ENCODE assay signal across 19 cellular contexts in genomic region chr17:42411905-42412679, GRCh38. TPM values are rescaled to one million over a fixed set of nuclear protein-coding genes. Genes with fewer than 3 reads are reported as not detected.
DNase-seq lines count a peak whose midpoint lies in the region; ATAC-seq and TF ChIP-seq lines count a peak whose summit lies in the region.
"Had no signal": no experiment of that assay in that cellular context is flagged by ENCODE, and none has a peak within 500 bp of the region (broad histone marks: within the 10 kb centered on the region; RNA-seq: fewer than 3 reads in every experiment).

No MANE protein-coding gene starts in this region.

- H2AFZ ChIP-seq in IMR-90 (replicated peaks; ENCODE audit: low read length, poor library complexity) = no peak overlapping the region

- H4K20me1 ChIP-seq in IMR-90 (ENCODE audit: insufficient read depth, low read length) = peaks cover 100% of the 10 kb centered on the region

- peak overlapping the region; percentile 28; the same call in 1 of the 2 replicates for H3K9ac ChIP-seq in IMR-90 (ENCODE audit: low read depth, low read length)

- no peak overlapping the region for H3K56ac ChIP-seq in IMR-90 (ENCODE audit: extremely low read depth, insufficient read depth, low read length)

- no peak overlapping the region for H3K4me2 ChIP-seq in IMR-90 (ENCODE audit: low read depth, low read length)

- H3K14ac ChIP-seq in IMR-90 (replicated peaks; ENCODE audit: low read depth, low read length) = no peak overlapping the region

- ATAC-seq in IMR-90 (ENCODE audit: low read depth) (no peak), lung (ENCODE audit: insufficient read depth, low FRiP score) (no peak), HG03520 (IDR thresholded peaks at IDR 0.05; ENCODE audit: unreplicated experiment) (no peak), GM19397 (IDR thresholded peaks at IDR 0.05; ENCODE audit: unreplicated experiment) (no peak)
- ATAC-seq: activated CD8-positive, alpha-beta memory T cell treated with anti-CD3 and anti-CD28 coated beads, Interleukin-2, amount 10 ng/mL, durations not matched to agents 7 days and 5 days; effector memory CD8-positive, alpha-beta T cell had no signal

- WGBS in IMR-90 (ENCODE audit: extremely low coverage in 2 of 2, insufficient read length in 1 of 2), 2 experiments = 90% methylated on average over 2 of the region's 11 CpGs; no CpG with 5 or more reads in 1 of the 2 experiments
- WGBS in lung, 2 donors = 73 to 85% methylated on average over 11 of the region's 11 CpGs
- 38% methylated on average over 8 of the region's 11 CpGs for WGBS in suprapubic skin

- H2BK20ac ChIP-seq in IMR-90 (ENCODE audit: low read depth, low read length) = no peak overlapping the region

- intact Hi-C loops in IMR-90 (cut with micrococcal nuclease) = no loop called here

- H3K27ac ChIP-seq in IMR-90 (ENCODE audit: insufficient read depth, low read length) (peak overlapping the region; percentile 64; the same call in 1 of the 2 replicates), lung (ENCODE audit: low read depth in 1 of 2, low read length in 1 of 2) (peak overlapping the region; percentile 24 to 73), suprapubic skin (peak overlapping the region; percentile 87)

- no TSS peak for BruUV-seq in IMR-90 (replicated peaks; lab: Mats Ljungman, UMichigan)

- H3K27me3 Mint-ChIP-seq in chondrocyte (ENCODE audit: low read depth) = no peaks in the 10 kb centered on the region
- H3K27me3 Mint-ChIP-seq: activated CD8-positive, alpha-beta memory T cell treated with anti-CD3 and anti-CD28 coated beads, Interleukin-2, amount 10 ng/mL, durations not matched to agents 7 days and 5 days had no signal

- H2AK9ac ChIP-seq in IMR-90 (replicated peaks; ENCODE audit: low read depth, low read length, poor library complexity) = no peak overlapping the region

- TF ChIP-seq CTCF in IMR-90 (conservative IDR thresholded peaks at IDR 0.05; ENCODE audit: low read depth, low read length) = no peak
- no peak for TF ChIP-seq CTCF in chondrocyte (IDR thresholded peaks at IDR 0.05)
- TF ChIP-seq CTCF in lung (IDR thresholded peaks at IDR 0.05; ENCODE audit: control extremely low read depth, extremely low read depth) = no peak
- no peak for TF ChIP-seq CTCF in suprapubic skin (IDR thresholded peaks at IDR 0.05)

- no peak overlapping the region for H3K4ac ChIP-seq in IMR-90 (ENCODE audit: low read depth, low read length)

- in situ Hi-C loops in IMR-90 (cut with MboI; ENCODE audit: low sequenced_read_pairs) = no loop called here

- no peak overlapping the region for H2AK5ac ChIP-seq in IMR-90 (ENCODE audit: low read depth, low read length)

- no peak overlapping the region for H4K8ac ChIP-seq in IMR-90 (ENCODE audit: low read depth in 2 of 2, low read length in 2 of 2)

- H3K18ac ChIP-seq in IMR-90 (ENCODE audit: low read depth, low read length) = no peak overlapping the region

- no peaks in the 10 kb centered on the region for H3K9me3 ChIP-seq in IMR-90 (ENCODE audit: control insufficient read depth, insufficient read depth, low read length)
- no peaks in the 10 kb centered on the region for H3K9me3 ChIP-seq in lung (ENCODE audit: control insufficient read depth in 2 of 2, insufficient read depth in 1 of 2, low read length in 1 of 2)
- H3K9me3 ChIP-seq in suprapubic skin = no peaks in the 10 kb centered on the region
- H3K9me3 ChIP-seq: BE2C had no signal

- peaks cover 82% of the 10 kb centered on the region for H3K4me1 Mint-ChIP-seq in chondrocyte (ENCODE audit: low read depth)

- H4K91ac ChIP-seq in IMR-90 (ENCODE audit: insufficient read depth, low read depth, low read length) = no peak overlapping the region

- TF ChIP-seq POLR2A in IMR-90 (IDR thresholded peaks at IDR 0.05; ENCODE audit: low read depth, low read length) (no peak), suprapubic skin (IDR thresholded peaks at IDR 0.05) (no peak)

- H4K5ac ChIP-seq in IMR-90 (ENCODE audit: low read depth, low read length) = no peak overlapping the region; the same call in 1 of the 2 replicates

- peaks cover 44% of the 10 kb centered on the region for H3K4me1 ChIP-seq in IMR-90 (ENCODE audit: control insufficient read depth, insufficient read depth, low read length)
- H3K4me1 ChIP-seq in lung (ENCODE audit: control insufficient read depth in 2 of 2, insufficient read depth in 2 of 2, low read length in 2 of 2) = peaks cover 26 to 34% of the 10 kb centered on the region in 2 donors
- H3K4me1 ChIP-seq in suprapubic skin = peaks cover 97% of the 10 kb centered on the region
- H3K4me1 ChIP-seq: BE2C had no signal

- H3K23ac ChIP-seq in IMR-90 (ENCODE audit: low read depth, low read length) = no peak overlapping the region

- POLR2A ChIA-PET in IMR-90 (lab: Charles Lee; ENCODE audit: unreplicated experiment) = no interaction called here

- no peak overlapping the region for H3K4me3 Mint-ChIP-seq in chondrocyte (ENCODE audit: unreplicated experiment)
- H3K4me3 Mint-ChIP-seq: activated CD8-positive, alpha-beta memory T cell treated with anti-CD3 and anti-CD28 coated beads, Interleukin-2, amount 10 ng/mL, durations not matched to agents 7 days and 5 days; effector memory CD8-positive, alpha-beta T cell had no signal

- no peak for TF ChIP-seq RAD21 in IMR-90 (IDR thresholded peaks at IDR 0.05; ENCODE audit: low read length)

- CTCF ChIA-PET in IMR-90 (lab: Yijun Ruan, JAX) = interaction anchor here (0.6 kb wide), 1 partner anchor 19 kb away, joined by 3 read pairs; no protein-coding TSS in a partner anchor

- no peak overlapping the region for H2BK120ac ChIP-seq in IMR-90 (ENCODE audit: low read depth, low read length)

- dilution Hi-C loops in IMR-90 (cut with HindIII; ENCODE audit: low sequenced_read_pairs, unreplicated experiment) = no loop called here

- no peaks in the 10 kb centered on the region for H3K9me3 Mint-ChIP-seq in chondrocyte (ENCODE audit: low read depth)
- H3K9me3 Mint-ChIP-seq: effector memory CD8-positive, alpha-beta T cell; IgD-negative memory B cell had no signal

- DNase-seq in IMR-90 (no peak), chondrocyte (ENCODE audit: low spot score) (peak; percentile 77), lung (ENCODE audit: low spot score) (no peak), suprapubic skin (ENCODE audit: low spot score in 2 of 2) (no peak), H7 (no peak)
- DNase-seq in activated CD4-positive, alpha-beta T cell treated with anti-CD3 and anti-CD28 coated beads for 4 hours = no peak
- DNase-seq: activated CD8-positive, alpha-beta memory T cell treated with anti-CD3 and anti-CD28 coated beads, Interleukin-2, amount 10 ng/mL, durations not matched to agents 7 days and 5 days; activated naive CD4-positive, alpha-beta T cell; BE2C; DMS53; effector memory CD8-positive, alpha-beta T cell; islet precursor cell; NCI-H1092 treated with DMSO at 0.1 percent for 48 hours; NCI-H446 treated with DMSO at 0.1 percent for 48 hours; stimulated activated CD4-positive, alpha-beta T cell treated with anti-CD3 and anti-CD28 coated beads, Interleukin-4, amount 100 ng/mL, for 24 hours; SW 1271 had no signal

- TF ChIP-seq EP300 in suprapubic skin (IDR thresholded peaks at IDR 0.05) = no peak

- H3K27me3 ChIP-seq in IMR-90 (ENCODE audit: control insufficient read depth, insufficient read depth, low read length) (no peaks in the 10 kb centered on the region), lung (ENCODE audit: control insufficient read depth, insufficient read depth) (no peaks in the 10 kb centered on the region), suprapubic skin (no peaks in the 10 kb centered on the region), H7 (ENCODE audit: control insufficient read depth, insufficient read depth, low read length) (no peaks in the 10 kb centered on the region)
- H3K27me3 ChIP-seq: BE2C had no signal

- H3K36me3 ChIP-seq in IMR-90 (ENCODE audit: control insufficient read depth, insufficient read depth, low read length) (peaks cover 19% of the 10 kb centered on the region), lung (ENCODE audit: control insufficient read depth in 2 of 2, insufficient read depth in 2 of 2, low read length in 2 of 2) (no peaks in the 10 kb centered on the region), suprapubic skin (no peaks in the 10 kb centered on the region), H7 (replicated peaks; ENCODE audit: control insufficient read depth, insufficient read depth, low read length) (no peaks in the 10 kb centered on the region)
- H3K36me3 ChIP-seq: BE2C had no signal

- H2BK5ac ChIP-seq in IMR-90 (ENCODE audit: low read depth, low read length, poor library complexity, severe bottlenecking) = peak overlapping the region; percentile 5

- peaks cover 0 to 51% of the 10 kb centered on the region in 2 experiments; a peak in 2 of 4 replicates for H3K79me1 ChIP-seq in IMR-90 (ENCODE audit: low read depth in 1 of 2, low read length in 2 of 2)

- peak overlapping the region; percentile 83 for H3K27ac Mint-ChIP-seq in chondrocyte (ENCODE audit: unreplicated experiment)
- H3K27ac Mint-ChIP-seq: activated CD8-positive, alpha-beta memory T cell treated with anti-CD3 and anti-CD28 coated beads, Interleukin-2, amount 10 ng/mL, durations not matched to agents 7 days and 5 days; effector memory CD8-positive, alpha-beta T cell; IgD-negative memory B cell had no signal

- H3K36me3 Mint-ChIP-seq in chondrocyte (ENCODE audit: low read depth) = peaks cover 5% of the 10 kb centered on the region
- H3K36me3 Mint-ChIP-seq: activated CD8-positive, alpha-beta memory T cell treated with anti-CD3 and anti-CD28 coated beads, Interleukin-2, amount 10 ng/mL, durations not matched to agents 7 days and 5 days had no signal

- peaks cover 39% of the 10 kb centered on the region for H3K9me1 ChIP-seq in IMR-90 (ENCODE audit: insufficient read depth, low read length)

- H3K4me3 ChIP-seq in IMR-90 (ENCODE audit: insufficient read depth, low read depth, low read length) (no peak overlapping the region), lung (no peak overlapping the region), suprapubic skin (peak overlapping the region; percentile 8), H7 (ENCODE audit: insufficient read depth, low read depth, low read length) (no peak overlapping the region)

- H2BK15ac ChIP-seq in IMR-90 (ENCODE audit: low read depth, low read length) = no peak overlapping the region

RNA-seq across cellular contexts. Expression of gene CAVIN1, which starts 11.0 kb away (rescaled TPM):
- total RNA-seq in IMR-90 (2012; rRNA removed) = 556 and 644 TPM in 2 replicates
- 491 and 533 TPM in 2 replicates for polyA plus RNA-seq in IMR-90 (2012; rRNA removed)
- 401 and 422 TPM in 2 replicates for polyA plus RNA-seq in IMR-90 (2012; cell fraction: cytosol; rRNA removed)
- polyA plus RNA-seq in IMR-90 (2012; cell fraction: nucleus; rRNA removed; ENCODE audit: low replicate concordance) = 174 and 195 TPM in 2 replicates
- total RNA-seq in chondrocyte = 501 to 877 TPM (median 874 TPM) in 3 replicates
- total RNA-seq in lung = 100 to 1,000 TPM; 185 to 277 TPM
- 100 to 1,000 TPM; 110 to 134 TPM for polyA plus RNA-seq in lung
- total RNA-seq in suprapubic skin = 100 to 1,000 TPM; 153 to 224 (median 182) TPM
- total RNA-seq in H7 (2014; rRNA removed; shearing (Covaris generic)) = 18.6 and 26.9 TPM in 2 replicates
- polyA plus RNA-seq: IgD-negative memory B cell had no signal

RNA-seq across cellular contexts. Expression of gene STAT3, which starts 23.9 kb away (rescaled TPM):
- total RNA-seq in IMR-90 (2012; rRNA removed) (61.9 and 66.3 TPM in 2 replicates), chondrocyte (164 to 203 TPM (median 164 TPM) in 3 replicates), lung (100 to 1,000 TPM; 267 to 297 TPM), suprapubic skin (100 to 1,000 TPM; 144 to 174 (median 152) TPM)
- polyA plus RNA-seq in IMR-90 (2012; rRNA removed) (47.2 and 48.0 TPM in 2 replicates), lung (100 to 1,000 TPM in 1 of 2 donors, 10 to 100 TPM in 1; 69.9 to 211 TPM)
- 28.3 and 33.2 TPM in 2 replicates for polyA plus RNA-seq in IMR-90 (2012; cell fraction: cytosol; rRNA removed)
- 56.6 and 109 TPM in 2 replicates for polyA plus RNA-seq in IMR-90 (2012; cell fraction: nucleus; rRNA removed; ENCODE audit: low replicate concordance)
- total RNA-seq in H7 (2014; rRNA removed; shearing (Covaris generic)) = 54.6 and 101 TPM in 2 replicates

RNA-seq across cellular contexts. Expression of gene ATP6V0A1, which starts 46.6 kb away (rescaled TPM):
- total RNA-seq in IMR-90 (2012; rRNA removed) (18.8 and 23.6 TPM in 2 replicates), chondrocyte (49.9 to 63.4 TPM (median 61.3 TPM) in 3 replicates), lung (100 to 1,000 TPM in 1 of 2 donors, 10 to 100 TPM in 1; 85.1 to 203 TPM), suprapubic skin (100 to 1,000 TPM; 102 to 194 (median 142) TPM)
- polyA plus RNA-seq in IMR-90 (2012; rRNA removed) (34.0 and 36.2 TPM in 2 replicates), lung (10 to 100 TPM; 44.4 to 63.9 TPM)
- 24.2 and 40.8 TPM in 2 replicates for polyA plus RNA-seq in IMR-90 (2012; cell fraction: cytosol; rRNA removed)
- polyA plus RNA-seq in IMR-90 (2012; cell fraction: nucleus; rRNA removed; ENCODE audit: low replicate concordance) = 174 and 188 TPM in 2 replicates
- total RNA-seq in H7 (2014; rRNA removed; shearing (Covaris generic)) = 21.0 and 21.7 TPM in 2 replicates
